In genomic region chr7:150955519-150956394, GRCh38 we compare ENCODE assay signal across 1 cellular context.
TF ChIP-seq lines count a peak whose summit lies in the region.

No MANE protein-coding gene starts in this region.

TF ChIP-seq in K562, 482 proteins besides CTCF, POLR2A, EP300 and RAD21 (continued from another document):
- peak; percentile 29; the same call in 1 of the 2 replicates for TF ChIP-seq CREB3 (tag; conservative IDR thresholded peaks at IDR 0.05; ENCODE audit: low read depth)
- TF ChIP-seq CBFA2T2 (conservative IDR thresholded peaks at IDR 0.05): peak; percentile 69
- TF ChIP-seq ELF1 (tag; IDR thresholded peaks at IDR 0.05): no peak
- 0 out of 4 replicates have a peak, but pooled peaks of 1 of the 2 experiments have one; percentile 54 for TF ChIP-seq FOXA3 (CRISPR knock-in tag; conservative IDR thresholded peaks at IDR 0.05 in 1 of 2, IDR thresholded peaks at IDR 0.05 in 1 of 2)
- no peak for TF ChIP-seq HMBOX1 (IDR thresholded peaks at IDR 0.05)
- TF ChIP-seq NBN (IDR thresholded peaks at IDR 0.05; ENCODE audit: low read depth): peak; percentile 96
